8 cellular contexts compared by ENCODE assay signal in genomic region chr9:62838024-62838718, GRCh38.
DNase-seq lines count a peak whose midpoint lies in the region; ATAC-seq and TF ChIP-seq lines count a peak whose summit lies in the region.
"Not testable (repeated sequence)": the region's sequence is repeated elsewhere in the genome, so short reads cannot be mapped to it uniquely, and the experiment has no call there.

No MANE protein-coding gene starts in this region.

- H3K4me3 Mint-ChIP-seq in CD14-positive monocyte (peak overlapping the region; percentile 82 to 95), naive B cell (peak overlapping the region; percentile 84 to 95 (median 92))

- H3K36me3 Mint-ChIP-seq in CD14-positive monocyte, naive B cell: not testable (repeated sequence)

- ATAC-seq in GM19395 (IDR thresholded peaks at IDR 0.05; ENCODE audit: unreplicated experiment), result peak; percentile 100
- peak; percentile 100 for ATAC-seq in HG03135 (IDR thresholded peaks at IDR 0.05; ENCODE audit: unreplicated experiment)
- peak; percentile 93 to 98 for ATAC-seq in naive B cell (ENCODE audit: low read depth in 2 of 2)

- not testable (repeated sequence) for H3K4me1 Mint-ChIP-seq in CD14-positive monocyte, naive B cell

- H3K27me3 Mint-ChIP-seq in CD14-positive monocyte (ENCODE audit: low read depth in 3 of 3) (peaks cover 17 to 41% (median 24%) of the 10 kb centered on the region in 3 donors), naive B cell (peaks cover 10 to 20% (median 20%) of the 10 kb centered on the region in 3 donors)

- H3K9ac ChIP-seq in SK-N-MC (ENCODE audit: insufficient read length), result not testable (repeated sequence)

- intact Hi-C loops in CD14-positive monocyte (cut with micrococcal nuclease), result not testable (repeated sequence)

- not testable (repeated sequence) for H3K36me3 ChIP-seq in SK-N-MC (ENCODE audit: insufficient read depth, low read length)

- H3K27ac Mint-ChIP-seq in CD14-positive monocyte (peak overlapping the region in 5 of 7 donors; percentile 48 to 82 (median 76)), naive B cell (peak overlapping the region; percentile 72 to 89 (median 80))

- H3K9me3 Mint-ChIP-seq in CD14-positive monocyte, result peaks cover 4 to 15% (median 10%) of the 10 kb centered on the region in 7 donors
- H3K9me3 Mint-ChIP-seq in naive B cell, result not testable (repeated sequence)

- not testable (repeated sequence) for TF ChIP-seq CTCF in CD14-positive monocyte (IDR thresholded peaks at IDR 0.05)

- H3K27ac ChIP-seq in SK-N-MC, result not testable (repeated sequence)

- not testable (repeated sequence) for H3K9me3 ChIP-seq in SK-N-MC (ENCODE audit: low read depth, low read length)

- peak overlapping the region; percentile 74 for H3K4me3 ChIP-seq in SK-N-MC

- DNase-seq in CD14-positive monocyte (ENCODE audit: low spot score) (peak; percentile 74), SK-N-MC (ENCODE audit: low read depth, low spot score) (peak; percentile 70), fibroblast of the conjunctiva (ENCODE audit: low read depth) (peak; percentile 53), naive B cell (peak; percentile 91)
- peak; percentile 93 for DNase-seq in activated naive CD4-positive, alpha-beta T cell treated with anti-CD3 and anti-CD28 coated beads, Interleukin-2, amount 50 U/mL, for 16 hours
- peak; percentile 92 for DNase-seq in stimulated activated CD8-positive, alpha-beta memory T cell treated with anti-CD3 and anti-CD28 coated beads, Interleukin-12 subunit alpha, Interleukin-12 subunit beta, amount 100 ng/mL, for 24 hours (ENCODE audit: extremely low read depth)
